ENCODE assay signal across 19 cellular contexts in the genomic region with DNA sequence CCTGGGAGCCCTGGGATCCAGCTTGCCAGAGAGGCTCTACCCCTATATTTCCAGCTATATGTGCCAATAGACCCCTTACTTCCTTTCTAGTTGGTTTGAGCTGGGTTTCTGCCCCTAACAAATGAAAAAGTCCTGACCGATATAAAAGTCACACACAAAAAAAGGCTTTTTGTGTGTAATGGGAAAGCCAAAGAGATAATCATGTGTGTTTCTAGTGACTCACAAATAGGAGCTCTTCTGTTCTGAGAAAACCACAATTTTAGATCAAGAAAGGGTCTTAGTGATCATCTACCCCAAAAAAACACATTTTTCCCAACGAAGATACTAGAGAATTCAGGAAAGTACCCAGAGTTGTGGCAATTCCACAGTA. TPM values are rescaled to one million over a fixed set of nuclear protein-coding genes. Genes with fewer than 3 reads are reported as not detected.
DNase-seq lines count a peak whose midpoint lies in the region; TF ChIP-seq lines count a peak whose summit lies in the region.
"Had no signal": no experiment of that assay in that cellular context is flagged by ENCODE, and none has a peak within 500 bp of the region (broad histone marks: within the 10 kb centered on the region; RNA-seq: fewer than 3 reads in every experiment).

No MANE protein-coding gene starts in this region.

- TF ChIP-seq POLR2A in tibial nerve (IDR thresholded peaks at IDR 0.05): no peak

- no peak overlapping the region for H3K4me2 ChIP-seq in GM23248 (ENCODE audit: unreplicated experiment)

- H3K79me2 ChIP-seq in GM23248 (ENCODE audit: insufficient read depth): no peaks in the 10 kb centered on the region

- WGBS in tibial nerve, 2 donors: 32 to 52% methylated on average over 2 of the region's 2 CpGs
- WGBS in GM23248 (ENCODE audit: low coverage in 1 of 2, low lambda C conversion rate in 2 of 2, missing lambda C conversion rate in 2 of 2), 2 experiments: 48 to 62% methylated on average over 2 of the region's 2 CpGs

- H3K27ac ChIP-seq in tibial nerve: no peak overlapping the region
- no peak overlapping the region for H3K27ac ChIP-seq in GM23248
- H3K27ac ChIP-seq: ascending aorta, foreskin keratinocyte had no signal

- peak overlapping the region in 3 of 4 donors; percentile 17 to 24 (median 22) for H3K4me3 ChIP-seq in tibial nerve
- no peak overlapping the region for H3K4me3 ChIP-seq in GM23248
- H3K4me3 ChIP-seq: ascending aorta had no signal

- H2AFZ ChIP-seq in GM23248: no peak overlapping the region

- H3F3A ChIP-seq in GM23248 (ENCODE audit: insufficient read depth): peaks cover 12% of the 10 kb centered on the region

- no peaks in the 10 kb centered on the region for H3K9me2 ChIP-seq in GM23248 (ENCODE audit: insufficient read depth)

- H3K4me1 ChIP-seq in tibial nerve (peaks cover 0 to 9% (median 8%) of the 10 kb centered on the region in 4 donors), GM23248 (ENCODE audit: insufficient read depth) (0 out of 2 replicates have a peak, but pooled peaks cover 3% of the 10 kb centered on the region)

- TF ChIP-seq CTCF in tibial nerve (IDR thresholded peaks at IDR 0.05) (no peak), GM13976 (IDR thresholded peaks at IDR 0.05; ENCODE audit: borderline replicate concordance, control extremely low read depth, extremely low read depth, insufficient read depth, missing control alignments) (no peak)

- peak; percentile 16 to 62 for DNase-seq in NOMO-1 (lab: John Stamatoyannopoulos, UW; ENCODE audit: unreplicated experiment in 2 of 2)
- DNase-seq in NOMO-1 treated with dmso at 0.1 percent for 144 hours (lab: John Stamatoyannopoulos, UW; ENCODE audit: unreplicated experiment): no peak
- peak; percentile 60 for DNase-seq in OCI-M1 (lab: John Stamatoyannopoulos, UW)
- peak; percentile 52 for DNase-seq in epidermal melanocyte (ENCODE audit: insufficient read length, low spot score)
- no peak for DNase-seq in tibial nerve (ENCODE audit: low spot score in 2 of 2)
- no peak for DNase-seq in GM13976 (ENCODE audit: low spot score)
- no peak for DNase-seq in GM23248
- DNase-seq in NAMALWA (ENCODE audit: low spot score): no peak
- DNase-seq: 8988T; activated CD4-positive, alpha-beta memory T cell treated with anti-CD3 and anti-CD28 coated beads, Interleukin-2, amount 10 ng/mL, durations not matched to agents 7 days and 5 days; activated effector memory CD4-positive, alpha-beta T cell treated with Interleukin-2 at 50 U/mL for 16 hours; activated T-cell treated with anti-CD3 and anti-CD28 coated beads for 4 hours; effector CD4-positive, alpha-beta T cell; foreskin keratinocyte; left colon; MV-4-11; NCI-H1694 treated with DMSO at 0.1 percent for 48 hours; NCI-H526 treated with DMSO at 0.1 percent for 48 hours had no signal

- H3K9ac ChIP-seq in GM23248: no peak overlapping the region

- no peaks in the 10 kb centered on the region for H3K36me3 ChIP-seq in tibial nerve
- no peaks in the 10 kb centered on the region for H3K36me3 ChIP-seq in GM23248 (ENCODE audit: low read depth)
- H3K36me3 ChIP-seq: ascending aorta had no signal

- no peak for TF ChIP-seq EP300 in tibial nerve (IDR thresholded peaks at IDR 0.05)

- no peaks in the 10 kb centered on the region; the same call in 1 of the 2 replicates for H4K20me1 ChIP-seq in GM23248 (ENCODE audit: insufficient read depth)

- H3K9me3 ChIP-seq in tibial nerve (no peaks in the 10 kb centered on the region), GM23248 (ENCODE audit: low read depth) (no peaks in the 10 kb centered on the region)
- H3K9me3 ChIP-seq: ascending aorta had no signal

- in situ Hi-C loops in GM13976 (cut with MboI; ENCODE audit: low sequenced_read_pairs, unreplicated experiment): no loop called here
- in situ Hi-C loops in GM23248 (cut with MboI): no loop called here

- H3K27me3 ChIP-seq in tibial nerve: peaks cover 0 to 17% of the 10 kb centered on the region in 2 donors
- H3K27me3 ChIP-seq in GM23248 (replicated peaks; ENCODE audit: insufficient read depth): peaks cover 22% of the 10 kb centered on the region
- H3K27me3 ChIP-seq: ascending aorta had no signal

RNA-seq across cellular contexts. Expression of a gene that starts 23.0 kb away (rescaled TPM):
- total RNA-seq in tibial nerve: 10 to 100 TPM in 3 of 4 donors, 1 to 10 TPM in 1; 6.6 to 13.9 (median 12.1) TPM
- total RNA-seq in GM23248 (2014; rRNA removed; shearing (Covaris generic)): 7.3 and 8.3 TPM in 2 replicates
- 4.5 and 5.5 TPM in 2 replicates for polyA plus RNA-seq in GM23248 (2016; fragmentation: Nextera tagmentation; extraction: Ambion mirVana)
- total RNA-seq: activated CD4-positive, alpha-beta memory T cell treated with anti-CD3 and anti-CD28 coated beads, Interleukin-2, amount 10 ng/mL, durations not matched to agents 7 days and 5 days had no signal

RNA-seq across cellular contexts. Expression of a gene that starts 28.9 kb away (rescaled TPM):
- 10 to 100 TPM; 42.9 to 59.9 (median 49.2) TPM for total RNA-seq in tibial nerve
- total RNA-seq in GM23248 (2014; rRNA removed; shearing (Covaris generic)): 27.6 and 28.4 TPM in 2 replicates
- polyA plus RNA-seq in GM23248 (2016; fragmentation: Nextera tagmentation; extraction: Ambion mirVana): 14.5 and 15.4 TPM in 2 replicates

Comparison
In these comparisons a context has a peak if more than half of its experiments do, and no peak if none do; other contexts are left out.
1. DNase-seq: peak in NOMO-1 (2 of 2), OCI-M1 (single experiment) and epidermal melanocyte (single experiment); none in NOMO-1 treated with dmso at 0.1 percent for 144 hours (single experiment), tibial nerve (0 of 2), GM13976 (single experiment), GM23248 (single experiment) and NAMALWA (single experiment).